In genomic region chr18:39635966-39636365, GRCh38 we compare ENCODE assay signal across 26 cellular contexts.
"Had no signal": no experiment of that assay in that cellular context is flagged by ENCODE, and none has a peak within 500 bp of the region (broad histone marks: within the 10 kb centered on the region; RNA-seq: fewer than 3 reads in every experiment).

No MANE protein-coding gene starts in this region.

- H3K36me3 ChIP-seq: heart left ventricle, left lung, lower lobe of right lung, tibial nerve had no signal

- DNase-seq: activated CD4-positive, alpha-beta memory T cell treated with anti-CD3 and anti-CD28 coated beads, Interleukin-2, amount 10 ng/mL, durations not matched to agents 7 days and 5 days; activated CD4-positive, alpha-beta T cell treated with anti-CD3 and anti-CD28 coated beads for 1 hour; activated CD4-positive, alpha-beta T cell treated with anti-CD3 and anti-CD28 coated beads, Interleukin-2, amount 10 ng/mL, durations not matched to agents 7 days and 5 days; activated CD8-positive, alpha-beta memory T cell treated with anti-CD3 and anti-CD28 coated beads, Interleukin-2, amount 50 U/mL, for 48 hours; activated naive CD8-positive, alpha-beta T cell treated with anti-CD3 and anti-CD28 coated beads, Interleukin-2, amount 50 U/mL, for 24 hours; activated T-cell treated with anti-CD3 and anti-CD28 coated beads, Interleukin-2, amount 50 U/mL, for 24 hours; dorsolateral prefrontal cortex; effector memory CD8-positive, alpha-beta T cell; erythroblast; foreskin keratinocyte; heart left ventricle; hypothalamus; immature natural killer cell; left lung; lower lobe of right lung; mesendoderm; mucosa of descending colon; posterior cingulate gyrus; right cardiac atrium; stimulated activated CD4-positive, alpha-beta T cell treated with anti-CD3 and anti-CD28 coated beads, Interleukin-2, amount 100 ng/mL, for 48 hours; stimulated activated naive CD4-positive, alpha-beta T cell treated with Interleukin-2 at 50 U/mL for 16 hours; T-helper 2 cell had no signal

- H3K9me3 ChIP-seq: left lung, lower lobe of right lung, mucosa of descending colon had no signal

- FAIRE-seq: bronchial epithelial cell had no signal

- H3K4me3 ChIP-seq: coronary artery, dorsolateral prefrontal cortex, heart left ventricle, left lung, lower lobe of right lung, mucosa of descending colon, tibial nerve had no signal

- H3K27ac ChIP-seq: coronary artery, dorsolateral prefrontal cortex, foreskin keratinocyte, heart left ventricle, left lung, lower lobe of right lung, tibial nerve had no signal

- ATAC-seq: activated naive CD8-positive, alpha-beta T cell treated with anti-CD3 and anti-CD28 coated beads, Interleukin-2, amount 50 U/mL, for 24 hours; effector memory CD8-positive, alpha-beta T cell; foreskin keratinocyte; heart left ventricle; left lung; lower lobe of right lung; mucosa of descending colon; natural killer cell treated with Interleukin-12 subunit alpha and Interleukin-12 subunit beta and Interleukin-15 and Interleukin-18, amount 100 ng/mL, for 72 hours; right cardiac atrium had no signal

- H3K4me1 ChIP-seq: foreskin keratinocyte, heart left ventricle, left lung, lower lobe of right lung, tibial nerve had no signal
